Comparison of ENCODE assay signal across 20 cellular contexts in the genomic region with DNA sequence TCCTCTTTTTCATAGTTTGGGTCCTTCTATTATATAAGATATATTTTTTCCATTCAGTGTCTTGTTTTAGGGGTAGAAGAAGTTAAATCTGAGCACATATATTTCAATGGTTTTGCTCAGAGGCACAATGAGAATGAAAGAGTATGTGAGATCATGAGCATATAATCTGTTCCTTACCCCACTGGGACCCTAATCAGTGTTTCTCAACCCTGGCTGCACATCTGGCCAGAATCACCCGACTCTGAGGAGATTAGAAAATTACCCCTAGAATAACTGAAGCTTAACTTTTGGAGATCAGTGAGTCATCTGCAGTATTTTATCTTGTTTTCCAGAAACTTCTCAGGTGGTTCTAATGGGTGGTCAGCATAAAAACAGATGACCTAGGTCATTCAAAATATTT. TPM values are rescaled to one million over a fixed set of nuclear protein-coding genes. Genes with fewer than 3 reads are reported as not detected.
DNase-seq lines count a peak whose midpoint lies in the region; ATAC-seq and TF ChIP-seq lines count a peak whose summit lies in the region.
"Had no signal": no experiment of that assay in that cellular context is flagged by ENCODE, and none has a peak within 500 bp of the region (broad histone marks: within the 10 kb centered on the region; RNA-seq: fewer than 3 reads in every experiment).

No MANE protein-coding gene starts in this region.

- peak overlapping the region; percentile 30 to 86 for H3K4me3 Mint-ChIP-seq in activated T-cell treated with anti-CD3 and anti-CD28 coated beads, Interleukin-2, amount 50 U/mL, for 72 hours
- H3K4me3 Mint-ChIP-seq in activated T-helper 17 cell treated with anti-CD3 and anti-CD28 coated beads, Interleukin-2, amount 50 U/mL, for 72 hours: peak overlapping the region; percentile 75
- H3K4me3 Mint-ChIP-seq in type B pancreatic cell: peak overlapping the region; percentile 42

- peaks cover 46% of the 10 kb centered on the region for H3K4me1 Mint-ChIP-seq in activated T-cell treated with anti-CD3 and anti-CD28 coated beads, Interleukin-2, amount 50 U/mL, for 72 hours (ENCODE audit: low read depth)
- H3K4me1 Mint-ChIP-seq in activated T-helper 17 cell treated with anti-CD3 and anti-CD28 coated beads, Interleukin-2, amount 50 U/mL, for 72 hours: peaks cover 19% of the 10 kb centered on the region
- H3K4me1 Mint-ChIP-seq in type B pancreatic cell (ENCODE audit: unreplicated experiment): peaks cover 23% of the 10 kb centered on the region

- H3K36me3 ChIP-seq in tibial artery: no peaks in the 10 kb centered on the region
- H3K36me3 ChIP-seq: uterus had no signal

- H3K4me3 ChIP-seq in tibial artery: no peak overlapping the region
- H3K4me3 ChIP-seq: lung, uterus had no signal

- H3K27ac Mint-ChIP-seq in activated T-cell treated with anti-CD3 and anti-CD28 coated beads, Interleukin-2, amount 50 U/mL, for 72 hours: peak overlapping the region; percentile 87
- peak overlapping the region; percentile 84 for H3K27ac Mint-ChIP-seq in activated T-helper 17 cell treated with anti-CD3 and anti-CD28 coated beads, Interleukin-2, amount 50 U/mL, for 72 hours
- H3K27ac Mint-ChIP-seq in type B pancreatic cell: no peak overlapping the region

- no peak overlapping the region for H3K27ac ChIP-seq in tibial artery
- H3K27ac ChIP-seq: uterus had no signal

- TF ChIP-seq CTCF in type B pancreatic cell (conservative IDR thresholded peaks at IDR 0.05) (no peak), tibial artery (IDR thresholded peaks at IDR 0.05) (no peak)

- no peaks in the 10 kb centered on the region for H3K27me3 ChIP-seq in tibial artery
- H3K27me3 ChIP-seq: uterus had no signal

- ATAC-seq in activated T-cell treated with anti-CD3 and anti-CD28 coated beads, Interleukin-2, amount 50 U/mL, for 72 hours (replicated peaks in 1 of 2): no peak
- ATAC-seq in activated T-helper 17 cell treated with anti-CD3 and anti-CD28 coated beads, Interleukin-2, amount 50 U/mL, for 72 hours (replicated peaks): no peak
- ATAC-seq in left cardiac atrium: peak; percentile 27 to 64
- ATAC-seq: GM12878 had no signal

- no peak for DNase-seq in activated T-cell treated with anti-CD3 and anti-CD28 coated beads, Interleukin-2, amount 50 U/mL, for 72 hours
- no peak for DNase-seq in activated T-cell treated with anti-CD3 and anti-CD28 coated beads, Interleukin-2, amount 50 U/mL, for 1 hour
- no peak for DNase-seq in left cardiac atrium
- DNase-seq in type B pancreatic cell (ENCODE audit: extremely low spot score, unreplicated experiment): no peak
- no peak for DNase-seq in tibial artery
- DNase-seq in kidney glomerular epithelial cell (lab: John Stamatoyannopoulos, UW): no peak
- DNase-seq in DMS153 treated with DMSO at 0.1 percent for 48 hours (lab: John Stamatoyannopoulos, UW; ENCODE audit: unreplicated experiment): no peak
- DNase-seq: activated CD8-positive, alpha-beta memory T cell treated with anti-CD3 and anti-CD28 coated beads, Interleukin-2, amount 50 U/mL, for 48 hours; amniotic stem cell; cerebellar nuclear complex; foreskin fibroblast; GOT3; KBM-7; NCI-H1092 treated with DMSO at 0.1 percent for 48 hours; NCI-H2171; SW 1271; uterus had no signal

- intact Hi-C loops in left cardiac atrium (cut with DNase I): no loop called here
- intact Hi-C loops in tibial artery (cut with DNase I; ENCODE audit: low total_unique reads): no loop called here

- H3K4me1 ChIP-seq in tibial artery: peaks cover 0 to 3% (median 0%) of the 10 kb centered on the region in 4 donors
- H3K4me1 ChIP-seq: uterus had no signal

- no peaks in the 10 kb centered on the region for H3K27me3 Mint-ChIP-seq in activated T-cell treated with anti-CD3 and anti-CD28 coated beads, Interleukin-2, amount 50 U/mL, for 72 hours (ENCODE audit: low read depth)
- no peaks in the 10 kb centered on the region for H3K27me3 Mint-ChIP-seq in activated T-helper 17 cell treated with anti-CD3 and anti-CD28 coated beads, Interleukin-2, amount 50 U/mL, for 72 hours
- H3K27me3 Mint-ChIP-seq in type B pancreatic cell: no peaks in the 10 kb centered on the region

- no peaks in the 10 kb centered on the region for H3K36me3 Mint-ChIP-seq in activated T-cell treated with anti-CD3 and anti-CD28 coated beads, Interleukin-2, amount 50 U/mL, for 72 hours (ENCODE audit: insufficient read depth in 2 of 2)
- H3K36me3 Mint-ChIP-seq in activated T-helper 17 cell treated with anti-CD3 and anti-CD28 coated beads, Interleukin-2, amount 50 U/mL, for 72 hours (ENCODE audit: low read depth): no peaks in the 10 kb centered on the region
- no peaks in the 10 kb centered on the region for H3K36me3 Mint-ChIP-seq in type B pancreatic cell

- no peaks in the 10 kb centered on the region for H3K9me3 Mint-ChIP-seq in activated T-cell treated with anti-CD3 and anti-CD28 coated beads, Interleukin-2, amount 50 U/mL, for 72 hours
- no peaks in the 10 kb centered on the region for H3K9me3 Mint-ChIP-seq in activated T-helper 17 cell treated with anti-CD3 and anti-CD28 coated beads, Interleukin-2, amount 50 U/mL, for 72 hours
- no peaks in the 10 kb centered on the region for H3K9me3 Mint-ChIP-seq in type B pancreatic cell

- no peaks in the 10 kb centered on the region for H3K9me3 ChIP-seq in tibial artery
- H3K9me3 ChIP-seq: uterus had no signal

RNA-seq across cellular contexts. Expression of gene CYSLTR2, which starts 0.8 kb away (rescaled TPM):
- total RNA-seq in activated T-cell treated with anti-CD3 and anti-CD28 coated beads, Interleukin-2, amount 50 U/mL, for 72 hours: 1 to 10 TPM; 3.1 to 4.0 TPM
- 1 to 10 TPM; 1.8 to 8.2 TPM for total RNA-seq in activated T-helper 17 cell treated with anti-CD3 and anti-CD28 coated beads, Interleukin-2, amount 50 U/mL, for 72 hours
- total RNA-seq in left cardiac atrium: 1 to 10 TPM; 6.1 to 7.0 TPM
- 4.7 and 6.1 TPM in 2 replicates for total RNA-seq in type B pancreatic cell (ENCODE audit: low replicate concordance)

Comparison
In these comparisons a context has a peak if more than half of its experiments do, and no peak if none do; other contexts are left out.
1. ATAC-seq: peak in left cardiac atrium (2 of 2); none in activated T-cell treated with anti-CD3 and anti-CD28 coated beads, Interleukin-2, amount 50 U/mL, for 72 hours (0 of 2) and activated T-helper 17 cell treated with anti-CD3 and anti-CD28 coated beads, Interleukin-2, amount 50 U/mL, for 72 hours (single experiment).
2. Peak in every context shown above with its lines, with median percentiles within 50 percentile points of each other: H3K4me3 Mint-ChIP-seq.